Comparison of ENCODE assay signal across 1 cellular context in the genomic region with DNA sequence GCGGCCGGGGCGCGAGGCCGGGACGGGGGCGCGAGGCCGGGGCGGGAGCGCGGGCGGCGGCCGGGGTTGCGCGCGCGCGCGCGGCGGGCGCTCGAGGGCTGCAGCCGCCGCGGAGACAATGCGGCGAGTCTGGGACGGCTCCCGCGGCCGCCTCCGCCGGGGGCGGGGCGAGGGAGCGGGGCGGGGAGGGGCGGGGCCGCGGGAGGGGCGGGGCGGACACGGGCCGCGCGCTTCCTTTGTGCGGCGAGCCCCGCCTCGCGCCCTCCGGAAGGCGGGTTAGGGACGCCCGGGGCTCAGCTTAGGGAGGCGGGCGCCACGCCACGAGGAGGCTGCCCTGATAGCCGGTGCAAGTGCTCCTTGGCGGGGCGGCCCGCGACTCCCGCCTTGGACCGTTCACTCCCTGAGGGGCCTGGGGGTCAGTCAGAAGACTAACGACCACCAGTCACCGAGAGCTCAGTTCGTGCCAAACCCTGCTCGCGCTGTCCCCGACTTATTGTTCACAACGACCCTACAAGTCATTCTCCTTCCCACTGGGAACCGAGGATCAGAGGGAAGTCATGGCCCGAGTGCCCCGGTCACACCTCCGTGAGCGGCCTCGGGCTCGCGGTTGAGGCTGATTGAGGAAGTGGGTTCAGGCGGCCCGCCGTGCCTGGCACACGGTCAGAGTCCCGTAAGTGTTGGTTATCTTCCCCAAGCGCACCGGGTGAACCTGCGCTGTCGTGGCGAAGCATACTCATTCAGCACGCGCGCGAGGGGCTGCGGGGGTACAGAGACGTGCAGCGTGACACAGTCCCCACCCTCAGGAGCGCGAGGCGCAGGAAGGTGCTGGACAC.
A peak's percentile ranks its signal among the peaks of the same experiment; 100 is the strongest.
TF ChIP-seq lines count a peak whose summit lies in the region.

No MANE protein-coding gene starts in this region.

TF ChIP-seq in K562, 482 proteins besides CTCF, POLR2A, EP300 and RAD21 (continued from another document and continues in another):
- TF ChIP-seq, protein P1, sequence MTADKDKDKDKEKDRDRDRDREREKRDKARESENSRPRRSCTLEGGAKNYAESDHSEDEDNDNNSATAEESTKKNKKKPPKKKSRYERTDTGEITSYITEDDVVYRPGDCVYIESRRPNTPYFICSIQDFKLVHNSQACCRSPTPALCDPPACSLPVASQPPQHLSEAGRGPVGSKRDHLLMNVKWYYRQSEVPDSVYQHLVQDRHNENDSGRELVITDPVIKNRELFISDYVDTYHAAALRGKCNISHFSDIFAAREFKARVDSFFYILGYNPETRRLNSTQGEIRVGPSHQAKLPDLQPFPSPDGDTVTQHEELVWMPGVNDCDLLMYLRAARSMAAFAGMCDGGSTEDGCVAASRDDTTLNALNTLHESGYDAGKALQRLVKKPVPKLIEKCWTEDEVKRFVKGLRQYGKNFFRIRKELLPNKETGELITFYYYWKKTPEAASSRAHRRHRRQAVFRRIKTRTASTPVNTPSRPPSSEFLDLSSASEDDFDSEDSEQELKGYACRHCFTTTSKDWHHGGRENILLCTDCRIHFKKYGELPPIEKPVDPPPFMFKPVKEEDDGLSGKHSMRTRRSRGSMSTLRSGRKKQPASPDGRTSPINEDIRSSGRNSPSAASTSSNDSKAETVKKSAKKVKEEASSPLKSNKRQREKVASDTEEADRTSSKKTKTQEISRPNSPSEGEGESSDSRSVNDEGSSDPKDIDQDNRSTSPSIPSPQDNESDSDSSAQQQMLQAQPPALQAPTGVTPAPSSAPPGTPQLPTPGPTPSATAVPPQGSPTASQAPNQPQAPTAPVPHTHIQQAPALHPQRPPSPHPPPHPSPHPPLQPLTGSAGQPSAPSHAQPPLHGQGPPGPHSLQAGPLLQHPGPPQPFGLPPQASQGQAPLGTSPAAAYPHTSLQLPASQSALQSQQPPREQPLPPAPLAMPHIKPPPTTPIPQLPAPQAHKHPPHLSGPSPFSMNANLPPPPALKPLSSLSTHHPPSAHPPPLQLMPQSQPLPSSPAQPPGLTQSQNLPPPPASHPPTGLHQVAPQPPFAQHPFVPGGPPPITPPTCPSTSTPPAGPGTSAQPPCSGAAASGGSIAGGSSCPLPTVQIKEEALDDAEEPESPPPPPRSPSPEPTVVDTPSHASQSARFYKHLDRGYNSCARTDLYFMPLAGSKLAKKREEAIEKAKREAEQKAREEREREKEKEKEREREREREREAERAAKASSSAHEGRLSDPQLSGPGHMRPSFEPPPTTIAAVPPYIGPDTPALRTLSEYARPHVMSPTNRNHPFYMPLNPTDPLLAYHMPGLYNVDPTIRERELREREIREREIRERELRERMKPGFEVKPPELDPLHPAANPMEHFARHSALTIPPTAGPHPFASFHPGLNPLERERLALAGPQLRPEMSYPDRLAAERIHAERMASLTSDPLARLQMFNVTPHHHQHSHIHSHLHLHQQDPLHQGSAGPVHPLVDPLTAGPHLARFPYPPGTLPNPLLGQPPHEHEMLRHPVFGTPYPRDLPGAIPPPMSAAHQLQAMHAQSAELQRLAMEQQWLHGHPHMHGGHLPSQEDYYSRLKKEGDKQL (CRISPR knock-in tag; IDR thresholded peaks at IDR 0.05; ENCODE audit: borderline replicate concordance), result no peak
- TF ChIP-seq SPI1 (IDR thresholded peaks at IDR 0.05; ENCODE audit: borderline replicate concordance, low read depth, low read length), result peak; percentile 94
- no peak for TF ChIP-seq TGIF2 (CRISPR knock-in tag; IDR thresholded peaks at IDR 0.05)
- TF ChIP-seq RBM17 (IDR thresholded peaks at IDR 0.05; ENCODE audit: borderline replicate concordance, low read depth, low read length), result no peak
- TF ChIP-seq, protein P2, sequence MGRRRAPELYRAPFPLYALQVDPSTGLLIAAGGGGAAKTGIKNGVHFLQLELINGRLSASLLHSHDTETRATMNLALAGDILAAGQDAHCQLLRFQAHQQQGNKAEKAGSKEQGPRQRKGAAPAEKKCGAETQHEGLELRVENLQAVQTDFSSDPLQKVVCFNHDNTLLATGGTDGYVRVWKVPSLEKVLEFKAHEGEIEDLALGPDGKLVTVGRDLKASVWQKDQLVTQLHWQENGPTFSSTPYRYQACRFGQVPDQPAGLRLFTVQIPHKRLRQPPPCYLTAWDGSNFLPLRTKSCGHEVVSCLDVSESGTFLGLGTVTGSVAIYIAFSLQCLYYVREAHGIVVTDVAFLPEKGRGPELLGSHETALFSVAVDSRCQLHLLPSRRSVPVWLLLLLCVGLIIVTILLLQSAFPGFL (CRISPR knock-in tag; IDR thresholded peaks at IDR 0.05), result no peak
- TF ChIP-seq, protein P3, sequence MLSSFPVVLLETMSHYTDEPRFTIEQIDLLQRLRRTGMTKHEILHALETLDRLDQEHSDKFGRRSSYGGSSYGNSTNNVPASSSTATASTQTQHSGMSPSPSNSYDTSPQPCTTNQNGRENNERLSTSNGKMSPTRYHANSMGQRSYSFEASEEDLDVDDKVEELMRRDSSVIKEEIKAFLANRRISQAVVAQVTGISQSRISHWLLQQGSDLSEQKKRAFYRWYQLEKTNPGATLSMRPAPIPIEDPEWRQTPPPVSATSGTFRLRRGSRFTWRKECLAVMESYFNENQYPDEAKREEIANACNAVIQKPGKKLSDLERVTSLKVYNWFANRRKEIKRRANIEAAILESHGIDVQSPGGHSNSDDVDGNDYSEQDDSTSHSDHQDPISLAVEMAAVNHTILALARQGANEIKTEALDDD (IDR thresholded peaks at IDR 0.05), result no peak; the same call in 1 of the 2 replicates
- TF ChIP-seq MGA (IDR thresholded peaks at IDR 0.05), result peak; percentile 98
- no peak for TF ChIP-seq ZFP1 (CRISPR knock-in tag; IDR thresholded peaks at IDR 0.05)
- TF ChIP-seq ELF2 (CRISPR knock-in tag; IDR thresholded peaks at IDR 0.05), result no peak
- TF ChIP-seq ZNF347 (CRISPR knock-in tag; IDR thresholded peaks at IDR 0.05; ENCODE audit: low read depth), result no peak
- TF ChIP-seq, protein P4, sequence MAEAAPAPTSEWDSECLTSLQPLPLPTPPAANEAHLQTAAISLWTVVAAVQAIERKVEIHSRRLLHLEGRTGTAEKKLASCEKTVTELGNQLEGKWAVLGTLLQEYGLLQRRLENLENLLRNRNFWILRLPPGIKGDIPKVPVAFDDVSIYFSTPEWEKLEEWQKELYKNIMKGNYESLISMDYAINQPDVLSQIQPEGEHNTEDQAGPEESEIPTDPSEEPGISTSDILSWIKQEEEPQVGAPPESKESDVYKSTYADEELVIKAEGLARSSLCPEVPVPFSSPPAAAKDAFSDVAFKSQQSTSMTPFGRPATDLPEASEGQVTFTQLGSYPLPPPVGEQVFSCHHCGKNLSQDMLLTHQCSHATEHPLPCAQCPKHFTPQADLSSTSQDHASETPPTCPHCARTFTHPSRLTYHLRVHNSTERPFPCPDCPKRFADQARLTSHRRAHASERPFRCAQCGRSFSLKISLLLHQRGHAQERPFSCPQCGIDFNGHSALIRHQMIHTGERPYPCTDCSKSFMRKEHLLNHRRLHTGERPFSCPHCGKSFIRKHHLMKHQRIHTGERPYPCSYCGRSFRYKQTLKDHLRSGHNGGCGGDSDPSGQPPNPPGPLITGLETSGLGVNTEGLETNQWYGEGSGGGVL (CRISPR knock-in tag; IDR thresholded peaks at IDR 0.05), result no peak
- TF ChIP-seq NKRF (IDR thresholded peaks at IDR 0.05; ENCODE audit: borderline replicate concordance), result peak; percentile 82; the same call in 1 of the 2 replicates
- no peak for TF ChIP-seq ZNF57 (CRISPR knock-in tag; IDR thresholded peaks at IDR 0.05)
- no peak for TF ChIP-seq ARNT (IDR thresholded peaks at IDR 0.05)
- no peak for TF ChIP-seq NFE2 (IDR thresholded peaks at IDR 0.05; ENCODE audit: low read depth)
- peak; percentile 42; the same call in 1 of the 2 replicates for TF ChIP-seq TOE1 (IDR thresholded peaks at IDR 0.05; ENCODE audit: borderline replicate concordance)
- 0 out of 2 replicates have a peak, but pooled peaks have one; percentile 42 for TF ChIP-seq TOE1 (CRISPR knock-in tag; IDR thresholded peaks at IDR 0.05; ENCODE audit: borderline replicate concordance, low read depth)
- TF ChIP-seq, protein P5, sequence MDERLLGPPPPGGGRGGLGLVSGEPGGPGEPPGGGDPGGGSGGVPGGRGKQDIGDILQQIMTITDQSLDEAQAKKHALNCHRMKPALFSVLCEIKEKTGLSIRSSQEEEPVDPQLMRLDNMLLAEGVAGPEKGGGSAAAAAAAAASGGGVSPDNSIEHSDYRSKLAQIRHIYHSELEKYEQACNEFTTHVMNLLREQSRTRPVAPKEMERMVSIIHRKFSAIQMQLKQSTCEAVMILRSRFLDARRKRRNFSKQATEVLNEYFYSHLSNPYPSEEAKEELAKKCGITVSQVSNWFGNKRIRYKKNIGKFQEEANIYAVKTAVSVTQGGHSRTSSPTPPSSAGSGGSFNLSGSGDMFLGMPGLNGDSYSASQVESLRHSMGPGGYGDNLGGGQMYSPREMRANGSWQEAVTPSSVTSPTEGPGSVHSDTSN (CRISPR knock-in tag; IDR thresholded peaks at IDR 0.05; ENCODE audit: low read depth), result no peak
- TF ChIP-seq, protein P5 (tag; conservative IDR thresholded peaks at IDR 0.05; ENCODE audit: low read depth), result no peak
